Comparison of ENCODE assay signal across 1 cellular context in genomic region chr7:100271716-100272537, GRCh38.
TF ChIP-seq lines count a peak whose summit lies in the region.

No MANE protein-coding gene starts in this region.

TF ChIP-seq in H1, 55 proteins besides CTCF, POLR2A, EP300 and RAD21:
- peak; percentile 43; the same call in 1 of the 2 replicates for TF ChIP-seq RBBP5 (IDR thresholded peaks at IDR 0.05; ENCODE audit: borderline replicate concordance, low read depth, low read length)
- no peak for TF ChIP-seq RNF2 (IDR thresholded peaks at IDR 0.05; ENCODE audit: borderline replicate concordance, low read depth, low read length, missing control alignments, poor library complexity, severe bottlenecking)
- TF ChIP-seq TEAD4 (IDR thresholded peaks at IDR 0.05; ENCODE audit: low read depth, low read length) = no peak
- TF ChIP-seq, protein P1, sequence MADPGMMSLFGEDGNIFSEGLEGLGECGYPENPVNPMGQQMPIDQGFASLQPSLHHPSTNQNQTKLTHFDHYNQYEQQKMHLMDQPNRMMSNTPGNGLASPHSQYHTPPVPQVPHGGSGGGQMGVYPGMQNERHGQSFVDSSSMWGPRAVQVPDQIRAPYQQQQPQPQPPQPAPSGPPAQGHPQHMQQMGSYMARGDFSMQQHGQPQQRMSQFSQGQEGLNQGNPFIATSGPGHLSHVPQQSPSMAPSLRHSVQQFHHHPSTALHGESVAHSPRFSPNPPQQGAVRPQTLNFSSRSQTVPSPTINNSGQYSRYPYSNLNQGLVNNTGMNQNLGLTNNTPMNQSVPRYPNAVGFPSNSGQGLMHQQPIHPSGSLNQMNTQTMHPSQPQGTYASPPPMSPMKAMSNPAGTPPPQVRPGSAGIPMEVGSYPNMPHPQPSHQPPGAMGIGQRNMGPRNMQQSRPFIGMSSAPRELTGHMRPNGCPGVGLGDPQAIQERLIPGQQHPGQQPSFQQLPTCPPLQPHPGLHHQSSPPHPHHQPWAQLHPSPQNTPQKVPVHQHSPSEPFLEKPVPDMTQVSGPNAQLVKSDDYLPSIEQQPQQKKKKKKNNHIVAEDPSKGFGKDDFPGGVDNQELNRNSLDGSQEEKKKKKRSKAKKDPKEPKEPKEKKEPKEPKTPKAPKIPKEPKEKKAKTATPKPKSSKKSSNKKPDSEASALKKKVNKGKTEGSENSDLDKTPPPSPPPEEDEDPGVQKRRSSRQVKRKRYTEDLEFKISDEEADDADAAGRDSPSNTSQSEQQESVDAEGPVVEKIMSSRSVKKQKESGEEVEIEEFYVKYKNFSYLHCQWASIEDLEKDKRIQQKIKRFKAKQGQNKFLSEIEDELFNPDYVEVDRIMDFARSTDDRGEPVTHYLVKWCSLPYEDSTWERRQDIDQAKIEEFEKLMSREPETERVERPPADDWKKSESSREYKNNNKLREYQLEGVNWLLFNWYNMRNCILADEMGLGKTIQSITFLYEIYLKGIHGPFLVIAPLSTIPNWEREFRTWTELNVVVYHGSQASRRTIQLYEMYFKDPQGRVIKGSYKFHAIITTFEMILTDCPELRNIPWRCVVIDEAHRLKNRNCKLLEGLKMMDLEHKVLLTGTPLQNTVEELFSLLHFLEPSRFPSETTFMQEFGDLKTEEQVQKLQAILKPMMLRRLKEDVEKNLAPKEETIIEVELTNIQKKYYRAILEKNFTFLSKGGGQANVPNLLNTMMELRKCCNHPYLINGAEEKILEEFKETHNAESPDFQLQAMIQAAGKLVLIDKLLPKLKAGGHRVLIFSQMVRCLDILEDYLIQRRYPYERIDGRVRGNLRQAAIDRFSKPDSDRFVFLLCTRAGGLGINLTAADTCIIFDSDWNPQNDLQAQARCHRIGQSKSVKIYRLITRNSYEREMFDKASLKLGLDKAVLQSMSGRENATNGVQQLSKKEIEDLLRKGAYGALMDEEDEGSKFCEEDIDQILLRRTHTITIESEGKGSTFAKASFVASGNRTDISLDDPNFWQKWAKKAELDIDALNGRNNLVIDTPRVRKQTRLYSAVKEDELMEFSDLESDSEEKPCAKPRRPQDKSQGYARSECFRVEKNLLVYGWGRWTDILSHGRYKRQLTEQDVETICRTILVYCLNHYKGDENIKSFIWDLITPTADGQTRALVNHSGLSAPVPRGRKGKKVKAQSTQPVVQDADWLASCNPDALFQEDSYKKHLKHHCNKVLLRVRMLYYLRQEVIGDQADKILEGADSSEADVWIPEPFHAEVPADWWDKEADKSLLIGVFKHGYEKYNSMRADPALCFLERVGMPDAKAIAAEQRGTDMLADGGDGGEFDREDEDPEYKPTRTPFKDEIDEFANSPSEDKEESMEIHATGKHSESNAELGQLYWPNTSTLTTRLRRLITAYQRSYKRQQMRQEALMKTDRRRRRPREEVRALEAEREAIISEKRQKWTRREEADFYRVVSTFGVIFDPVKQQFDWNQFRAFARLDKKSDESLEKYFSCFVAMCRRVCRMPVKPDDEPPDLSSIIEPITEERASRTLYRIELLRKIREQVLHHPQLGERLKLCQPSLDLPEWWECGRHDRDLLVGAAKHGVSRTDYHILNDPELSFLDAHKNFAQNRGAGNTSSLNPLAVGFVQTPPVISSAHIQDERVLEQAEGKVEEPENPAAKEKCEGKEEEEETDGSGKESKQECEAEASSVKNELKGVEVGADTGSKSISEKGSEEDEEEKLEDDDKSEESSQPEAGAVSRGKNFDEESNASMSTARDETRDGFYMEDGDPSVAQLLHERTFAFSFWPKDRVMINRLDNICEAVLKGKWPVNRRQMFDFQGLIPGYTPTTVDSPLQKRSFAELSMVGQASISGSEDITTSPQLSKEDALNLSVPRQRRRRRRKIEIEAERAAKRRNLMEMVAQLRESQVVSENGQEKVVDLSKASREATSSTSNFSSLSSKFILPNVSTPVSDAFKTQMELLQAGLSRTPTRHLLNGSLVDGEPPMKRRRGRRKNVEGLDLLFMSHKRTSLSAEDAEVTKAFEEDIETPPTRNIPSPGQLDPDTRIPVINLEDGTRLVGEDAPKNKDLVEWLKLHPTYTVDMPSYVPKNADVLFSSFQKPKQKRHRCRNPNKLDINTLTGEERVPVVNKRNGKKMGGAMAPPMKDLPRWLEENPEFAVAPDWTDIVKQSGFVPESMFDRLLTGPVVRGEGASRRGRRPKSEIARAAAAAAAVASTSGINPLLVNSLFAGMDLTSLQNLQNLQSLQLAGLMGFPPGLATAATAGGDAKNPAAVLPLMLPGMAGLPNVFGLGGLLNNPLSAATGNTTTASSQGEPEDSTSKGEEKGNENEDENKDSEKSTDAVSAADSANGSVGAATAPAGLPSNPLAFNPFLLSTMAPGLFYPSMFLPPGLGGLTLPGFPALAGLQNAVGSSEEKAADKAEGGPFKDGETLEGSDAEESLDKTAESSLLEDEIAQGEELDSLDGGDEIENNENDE (IDR thresholded peaks at IDR 0.05; ENCODE audit: insufficient replicate concordance, low read length) = no peak
- TF ChIP-seq HDAC2 (IDR thresholded peaks at IDR 0.05; ENCODE audit: borderline replicate concordance in 1 of 2, low read depth in 2 of 2, low read length in 2 of 2) = no peak
- TF ChIP-seq SIN3A (conservative IDR thresholded peaks at IDR 0.05 in 1 of 2, IDR thresholded peaks at IDR 0.05 in 1 of 2; ENCODE audit: low read depth in 1 of 2, low read length in 2 of 2) = peak in 1 of 2 experiments; percentile 39; a peak in 2 of 4 replicates
- TF ChIP-seq TAF1 (IDR thresholded peaks at IDR 0.05; ENCODE audit: low read depth, low read length) = peak; percentile 31; the same call in 1 of the 2 replicates
- TF ChIP-seq EZH2 (IDR thresholded peaks at IDR 0.05; ENCODE audit: low read depth, low read length, severe bottlenecking) = no peak
- no peak for TF ChIP-seq TCF12 (IDR thresholded peaks at IDR 0.05; ENCODE audit: low read depth, low read length)
- no peak for TF ChIP-seq TAF7 (optimal IDR thresholded peaks at IDR 0.05; ENCODE audit: borderline replicate concordance, low read depth, low read length)
- TF ChIP-seq EGR1 (IDR thresholded peaks at IDR 0.05; ENCODE audit: borderline replicate concordance, low read depth, low read length) = no peak
- peak; percentile 34; the same call in 1 of the 2 replicates for TF ChIP-seq SIX5 (IDR thresholded peaks at IDR 0.05; ENCODE audit: low read depth, low read length)
- TF ChIP-seq ATF3 (IDR thresholded peaks at IDR 0.05; ENCODE audit: insufficient read depth, low read depth, low read length) = no peak
- TF ChIP-seq CHD2 (IDR thresholded peaks at IDR 0.05; ENCODE audit: low read length) = no peak
- TF ChIP-seq SP2 (IDR thresholded peaks at IDR 0.05; ENCODE audit: low read length) = no peak
- TF ChIP-seq GTF2F1 (IDR thresholded peaks at IDR 0.05; ENCODE audit: borderline replicate concordance, low read depth, low read length) = no peak
- TF ChIP-seq SAP30 (IDR thresholded peaks at IDR 0.05; ENCODE audit: insufficient read depth, insufficient replicate concordance, low read length) = no peak
- TF ChIP-seq GABPA (IDR thresholded peaks at IDR 0.05; ENCODE audit: borderline replicate concordance, insufficient read depth, low read length) = no peak
- TF ChIP-seq RXRA (IDR thresholded peaks at IDR 0.05; ENCODE audit: insufficient read depth, low read depth, low read length) = no peak
- no peak for TF ChIP-seq ATF2 (IDR thresholded peaks at IDR 0.05; ENCODE audit: low read length)
- TF ChIP-seq, protein P2, sequence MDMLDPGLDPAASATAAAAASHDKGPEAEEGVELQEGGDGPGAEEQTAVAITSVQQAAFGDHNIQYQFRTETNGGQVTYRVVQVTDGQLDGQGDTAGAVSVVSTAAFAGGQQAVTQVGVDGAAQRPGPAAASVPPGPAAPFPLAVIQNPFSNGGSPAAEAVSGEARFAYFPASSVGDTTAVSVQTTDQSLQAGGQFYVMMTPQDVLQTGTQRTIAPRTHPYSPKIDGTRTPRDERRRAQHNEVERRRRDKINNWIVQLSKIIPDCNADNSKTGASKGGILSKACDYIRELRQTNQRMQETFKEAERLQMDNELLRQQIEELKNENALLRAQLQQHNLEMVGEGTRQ (IDR thresholded peaks at IDR 0.05; ENCODE audit: low read length) = no peak
- TF ChIP-seq POLR2AphosphoS5 (IDR thresholded peaks at IDR 0.05; ENCODE audit: low read depth, low read length) = 0 out of 2 replicates have a peak, but pooled peaks have one; percentile 32
- no peak for TF ChIP-seq SRF (IDR thresholded peaks at IDR 0.05; ENCODE audit: low read depth, low read length)
- no peak for TF ChIP-seq HDAC6 (IDR thresholded peaks at IDR 0.05; ENCODE audit: low read depth, low read length)
- no peak for TF ChIP-seq KDM1A (IDR thresholded peaks at IDR 0.05; ENCODE audit: borderline replicate concordance, low read length)
- no peak for TF ChIP-seq CBX5 (IDR thresholded peaks at IDR 0.05; ENCODE audit: low read depth, low read length)
- no peak for TF ChIP-seq MAFK (IDR thresholded peaks at IDR 0.05; ENCODE audit: low read depth, low read length)
- no peak; the same call in 1 of the 2 replicates for TF ChIP-seq SP4 (IDR thresholded peaks at IDR 0.05; ENCODE audit: low read length)
- TF ChIP-seq KDM4A (IDR thresholded peaks at IDR 0.05; ENCODE audit: low read depth, low read length, severe bottlenecking) = no peak
- TF ChIP-seq E2F6 (IDR thresholded peaks at IDR 0.05) = no peak
- TF ChIP-seq RFX5 (IDR thresholded peaks at IDR 0.05; ENCODE audit: borderline replicate concordance, low read depth, low read length) = no peak
- no peak for TF ChIP-seq YY1 (IDR thresholded peaks at IDR 0.05; ENCODE audit: low read depth, low read length)
- TF ChIP-seq NRF1 (IDR thresholded peaks at IDR 0.05; ENCODE audit: low read depth, low read length) = peak; percentile 68
- TF ChIP-seq BCL11A (IDR thresholded peaks at IDR 0.05; ENCODE audit: low read depth in 2 of 2, low read length in 2 of 2) = no peak
- TF ChIP-seq KDM5A (IDR thresholded peaks at IDR 0.05; ENCODE audit: low read length) = no peak
- no peak for TF ChIP-seq BACH1 (IDR thresholded peaks at IDR 0.05; ENCODE audit: low read length)
- no peak for TF ChIP-seq SIRT6 (IDR thresholded peaks at IDR 0.05; ENCODE audit: low read length)
- no peak for TF ChIP-seq SUZ12 (IDR thresholded peaks at IDR 0.05; ENCODE audit: low read length)
- TF ChIP-seq MAX (IDR thresholded peaks at IDR 0.05) = no peak
- TF ChIP-seq POU5F1 (IDR thresholded peaks at IDR 0.05; ENCODE audit: low read depth, low read length) = no peak
